ENCODE assay signal across 9 cellular contexts in the genomic region with DNA sequence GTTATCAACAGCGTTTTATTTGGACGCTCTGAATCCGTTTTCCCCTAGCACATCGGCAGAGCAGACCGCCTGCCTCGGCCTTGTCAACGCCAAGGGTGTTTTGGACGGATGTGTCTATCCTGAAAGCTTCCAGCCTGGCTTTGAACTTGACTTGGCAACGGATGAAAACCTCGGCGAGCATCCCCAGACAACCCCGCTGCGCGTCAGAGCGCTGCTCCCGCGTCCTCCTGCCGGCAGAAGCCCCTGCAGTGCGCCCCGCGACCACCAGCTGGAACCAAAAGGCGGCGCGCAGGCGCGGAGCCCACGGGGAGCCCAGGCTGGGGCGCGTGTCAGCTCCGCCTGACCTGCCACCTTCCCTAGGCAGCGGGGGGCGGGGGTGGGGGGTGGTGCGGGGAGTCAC. TPM values are rescaled to one million over a fixed set of nuclear protein-coding genes. Genes with fewer than 3 reads are reported as not detected.
A peak's percentile ranks its signal among the peaks of the same experiment; 100 is the strongest.
DNase-seq lines count a peak whose midpoint lies in the region; ATAC-seq, FAIRE-seq and TF ChIP-seq lines count a peak whose summit lies in the region.
"Had no signal": no experiment of that assay in that cellular context is flagged by ENCODE, and none has a peak within 500 bp of the region (broad histone marks: within the 10 kb centered on the region; RNA-seq: fewer than 3 reads in every experiment).

No MANE protein-coding gene starts in this region.

- H3K4me3 Mint-ChIP-seq in activated naive CD8-positive, alpha-beta T cell treated with anti-CD3 and anti-CD28 coated beads, Interleukin-2, amount 50 U/mL, for 24 hours: peak overlapping the region; percentile 45
- no peak overlapping the region for H3K4me3 Mint-ChIP-seq in HFFc6

- 4 to 26% (median 21%) methylated on average over 26 to 33 of the region's 33 CpGs for WGBS in small intestine, 3 donors

- H3K36me3 ChIP-seq in BE2C: no peaks in the 10 kb centered on the region
- H3K36me3 ChIP-seq in left ventricle myocardium inferior: no peaks in the 10 kb centered on the region
- no peaks in the 10 kb centered on the region for H3K36me3 ChIP-seq in small intestine (ENCODE audit: control insufficient read depth in 2 of 2, insufficient read depth in 2 of 2, low read length in 2 of 2)

- TF ChIP-seq POLR2A in GM12892 (IDR thresholded peaks at IDR 0.05; ENCODE audit: low read depth, low read length): no peak

- no peaks in the 10 kb centered on the region for H3K9me3 ChIP-seq in BE2C
- H3K9me3 ChIP-seq in left ventricle myocardium inferior (replicated peaks): no peaks in the 10 kb centered on the region
- H3K9me3 ChIP-seq in small intestine (ENCODE audit: control insufficient read depth, low read depth): no peaks in the 10 kb centered on the region

- no peak overlapping the region for H3K27ac Mint-ChIP-seq in activated naive CD8-positive, alpha-beta T cell treated with anti-CD3 and anti-CD28 coated beads, Interleukin-2, amount 50 U/mL, for 24 hours
- no peak overlapping the region for H3K27ac Mint-ChIP-seq in HFFc6

- H3K36me3 Mint-ChIP-seq in activated naive CD8-positive, alpha-beta T cell treated with anti-CD3 and anti-CD28 coated beads, Interleukin-2, amount 50 U/mL, for 24 hours (ENCODE audit: low read depth): no peaks in the 10 kb centered on the region
- no peaks in the 10 kb centered on the region for H3K36me3 Mint-ChIP-seq in HFFc6 (ENCODE audit: low read depth)

- H3K27me3 ChIP-seq in BE2C (no peaks in the 10 kb centered on the region), left ventricle myocardium inferior (ENCODE audit: low read depth) (peaks cover 8% of the 10 kb centered on the region), small intestine (ENCODE audit: control insufficient read depth in 2 of 2, insufficient read depth in 2 of 2, low read length in 2 of 2) (peaks cover 0 to 2% of the 10 kb centered on the region in 2 donors)

- H3K4me1 Mint-ChIP-seq in activated naive CD8-positive, alpha-beta T cell treated with anti-CD3 and anti-CD28 coated beads, Interleukin-2, amount 50 U/mL, for 24 hours: peaks cover 3% of the 10 kb centered on the region
- H3K4me1 Mint-ChIP-seq in HFFc6 (ENCODE audit: low read depth): no peaks in the 10 kb centered on the region

- H3K27ac ChIP-seq in left ventricle myocardium inferior (replicated peaks) (peak overlapping the region; percentile 27), small intestine (ENCODE audit: low read depth in 1 of 2, low read length in 1 of 2) (no peak overlapping the region)

- peak overlapping the region; percentile 42 for H3K4me3 ChIP-seq in BE2C (ENCODE audit: low read depth, low read length)
- H3K4me3 ChIP-seq in left ventricle myocardium inferior: peak overlapping the region; percentile 57
- H3K4me3 ChIP-seq in small intestine (ENCODE audit: low read depth in 1 of 2, low read length in 2 of 2): no peak overlapping the region

- H3K4me1 ChIP-seq in BE2C: no peaks in the 10 kb centered on the region
- peaks cover 10% of the 10 kb centered on the region for H3K4me1 ChIP-seq in left ventricle myocardium inferior
- no peaks in the 10 kb centered on the region for H3K4me1 ChIP-seq in small intestine (ENCODE audit: control insufficient read depth in 2 of 2, insufficient read depth in 1 of 2, low read depth in 1 of 2, low read length in 1 of 2)

- H3K27me3 Mint-ChIP-seq in activated naive CD8-positive, alpha-beta T cell treated with anti-CD3 and anti-CD28 coated beads, Interleukin-2, amount 50 U/mL, for 24 hours: peaks cover 34% of the 10 kb centered on the region
- H3K27me3 Mint-ChIP-seq in HFFc6 (ENCODE audit: insufficient read depth): peaks cover 30% of the 10 kb centered on the region

- TF ChIP-seq CTCF in BE2C (IDR thresholded peaks at IDR 0.05; ENCODE audit: low read depth, low read length): 0 out of 2 replicates have a peak, but pooled peaks have one; percentile 16
- peak; percentile 18 for TF ChIP-seq CTCF in left ventricle myocardium inferior (IDR thresholded peaks at IDR 0.05; ENCODE audit: borderline replicate concordance)
- TF ChIP-seq CTCF in HFFc6 (IDR thresholded peaks at IDR 0.05): no peak

- DNase-seq in BE2C (peak; percentile 63), left ventricle myocardium inferior (peak; percentile 51), posterior cingulate gyrus (peak in 6 of 10 donors; percentile 11 to 82 (median 16)), HFFc6 (no peak), small intestine (no peak), NCI-H146 treated with DMSO at 0.1 percent for 48 hours (lab: John Stamatoyannopoulos, UW; ENCODE audit: unreplicated experiment) (no peak), GM12892 (ENCODE audit: insufficient read length) (no peak)
- peak; percentile 35 for DNase-seq in activated naive CD8-positive, alpha-beta T cell treated with anti-CD3 and anti-CD28 coated beads, Interleukin-2, amount 50 U/mL, for 24 hours
- DNase-seq: DMS79 treated with DMSO at 0.1 percent for 48 hours had no signal

- intact Hi-C loops in left ventricle myocardium inferior (cut with micrococcal nuclease): no loop called here
- intact Hi-C loops in posterior cingulate gyrus (cut with DNase I): no loop called here

- ATAC-seq in activated naive CD8-positive, alpha-beta T cell treated with anti-CD3 and anti-CD28 coated beads, Interleukin-2, amount 50 U/mL, for 24 hours: peak; percentile 54

- no peaks in the 10 kb centered on the region for H3K9me3 Mint-ChIP-seq in activated naive CD8-positive, alpha-beta T cell treated with anti-CD3 and anti-CD28 coated beads, Interleukin-2, amount 50 U/mL, for 24 hours
- no peaks in the 10 kb centered on the region for H3K9me3 Mint-ChIP-seq in HFFc6

- FAIRE-seq in small intestine (lab: Jason Lieb, UNC) (no peak), GM12892 (lab: Jason Lieb, UNC) (no peak)

RNA-seq across cellular contexts. Expression of a gene that starts 26.2 kb away (rescaled TPM):
- polyA plus RNA-seq in BE2C (2012; ENCODE audit: insufficient read depth, insufficient read length, low read depth): 29.3 TPM
- total RNA-seq in left ventricle myocardium inferior: 66.7 TPM
- 10 to 100 TPM; 48.9 to 64.7 (median 53.7) TPM for total RNA-seq in HFFc6 (2021; fragmentation: NEBNext Ultra II Directional; extraction: Animal tissue kit (Norgen Biotek cat#: 25700))
- polyA plus RNA-seq in small intestine: 10 to 100 TPM; 25.0 to 32.7 (median 30.5) TPM
- polyA plus RNA-seq in GM12892 (2012; ENCODE audit: missing spikeins): 43.2 TPM

Comparison
In these comparisons a context has a peak if more than half of its experiments do, and no peak if none do; other contexts are left out.
1. DNase-seq: peak in BE2C (single experiment), activated naive CD8-positive, alpha-beta T cell treated with anti-CD3 and anti-CD28 coated beads, Interleukin-2, amount 50 U/mL, for 24 hours (single experiment), left ventricle myocardium inferior (single experiment) and posterior cingulate gyrus (6 of 10); none in HFFc6 (single experiment), small intestine (single experiment), NCI-H146 treated with DMSO at 0.1 percent for 48 hours (single experiment) and GM12892 (single experiment).
2. H3K4me3 ChIP-seq: peak in BE2C (single experiment) and left ventricle myocardium inferior (single experiment); none in small intestine (0 of 2).